ENCODE assay signal across 8 cellular contexts in genomic region chr1:206679738-206680211, GRCh38. TPM values are rescaled to one million over a fixed set of nuclear protein-coding genes. Genes with fewer than 3 reads are reported as not detected.
DNase-seq lines count a peak whose midpoint lies in the region; ATAC-seq, FAIRE-seq and TF ChIP-seq lines count a peak whose summit lies in the region.

No MANE protein-coding gene starts in this region.

- H3K4me3 Mint-ChIP-seq in neural progenitor cell, result peak overlapping the region; percentile 22

- H3K4me1 ChIP-seq in neural progenitor cell (peaks cover 6% of the 10 kb centered on the region), neuronal stem cell (ENCODE audit: control insufficient read depth in 2 of 2, insufficient read depth in 1 of 2, low read depth in 1 of 2, low read length in 2 of 2) (peaks cover 2% of the 10 kb centered on the region in 2 donors), HepG2 (ENCODE audit: insufficient read depth, low read length) (peaks cover 50% of the 10 kb centered on the region)

- no peak overlapping the region for H2AK5ac ChIP-seq in neuronal stem cell (ENCODE audit: low read depth, low read length)

- DNase-seq in NB4 (ENCODE audit: low read depth) (peak; percentile 64), neural progenitor cell (ENCODE audit: low spot score) (no peak), neuronal stem cell (ENCODE audit: low spot score) (no peak), NCI-H1048 (lab: John Stamatoyannopoulos, UW) (no peak), HepG2 (ENCODE audit: low spot score) (no peak), HEK293T (ENCODE audit: extremely low spot score) (no peak)

- no peaks in the 10 kb centered on the region for H3K36me3 Mint-ChIP-seq in neural progenitor cell

- intact Hi-C loops in HepG2 (cut with micrococcal nuclease; ENCODE audit: unreplicated experiment), result loop anchor here (5.0 kb wide), 1 partner anchor 67 kb away; the partner anchor contains the start of gene EIF2D

- no peak overlapping the region for H3K23ac ChIP-seq in neuronal stem cell (ENCODE audit: low read depth, low read length, poor library complexity)

- in situ Hi-C loops in HepG2 (cut with HindIII; ENCODE audit: extremely low pct_ligation_motif_present, low pct_unique_long_range_greater_than_20kb), result no loop called here

- H2BK120ac ChIP-seq in neuronal stem cell (ENCODE audit: low read depth, low read length), result no peak overlapping the region

- no peak overlapping the region for H3K27ac Mint-ChIP-seq in neural progenitor cell

- no peak overlapping the region for H3K14ac ChIP-seq in neuronal stem cell (ENCODE audit: low read length)

- H3K18ac ChIP-seq in neuronal stem cell (ENCODE audit: low read length), result no peak overlapping the region

- TF ChIP-seq EP300 in HepG2 (IDR thresholded peaks at IDR 0.05; ENCODE audit: low read depth in 2 of 2, low read length in 2 of 2) (no peak), HepG2 (CRISPR knock-in tag; IDR thresholded peaks at IDR 0.05; ENCODE audit: borderline replicate concordance) (no peak)

- H2BK5ac ChIP-seq in neuronal stem cell (ENCODE audit: low read length), result no peak overlapping the region

- no peak overlapping the region for H2BK12ac ChIP-seq in neuronal stem cell (ENCODE audit: low read length)

- H3K4me2 ChIP-seq in neural progenitor cell (no peak overlapping the region), neuronal stem cell (ENCODE audit: insufficient read depth, low read length, poor library complexity, severe bottlenecking) (no peak overlapping the region), HepG2 (ENCODE audit: low read depth, low read length) (no peak overlapping the region)

- H4K91ac ChIP-seq in neuronal stem cell (ENCODE audit: low read depth, low read length, poor library complexity), result no peak overlapping the region

- no peak overlapping the region for H3K4ac ChIP-seq in neuronal stem cell (ENCODE audit: low read length)

- CTCF ChIA-PET in HepG2 (lab: Yijun Ruan, JAX; ENCODE audit: low intra/inter-chr PET ratio, low total read pairs) (no interaction called here), HEK293T (lab: Yijun Ruan, JAX) (no interaction called here)

- no peak overlapping the region for H3K9ac ChIP-seq in neural progenitor cell
- no peak overlapping the region for H3K9ac ChIP-seq in neuronal stem cell (ENCODE audit: low read depth, low read length, poor library complexity)
- no peak overlapping the region for H3K9ac ChIP-seq in HepG2 (ENCODE audit: insufficient read depth, low read depth, low read length)

- no peak for TF ChIP-seq RAD21 in HepG2 (CRISPR knock-in tag; IDR thresholded peaks at IDR 0.05)

- H3K27me3 ChIP-seq in neural progenitor cell (peaks cover 52% of the 10 kb centered on the region), neuronal stem cell (ENCODE audit: control insufficient read depth in 3 of 3, insufficient read depth in 3 of 3, low read depth in 1 of 3, low read length in 3 of 3) (peaks cover 0 to 84% (median 8%) of the 10 kb centered on the region in 3 experiments), HepG2 (ENCODE audit: control insufficient read depth in 1 of 2, insufficient read depth in 2 of 2, low read length in 2 of 2) (peaks cover 3 to 15% of the 10 kb centered on the region in 2 experiments; a peak in 3 of 5 replicates)

- H3K36me3 ChIP-seq in neural progenitor cell (no peaks in the 10 kb centered on the region), neuronal stem cell (replicated peaks in 1 of 2; ENCODE audit: control insufficient read depth in 2 of 2, insufficient read depth in 2 of 2, low read length in 2 of 2) (no peaks in the 10 kb centered on the region), HepG2 (replicated peaks in 1 of 2; ENCODE audit: control insufficient read depth in 1 of 2, insufficient read depth in 2 of 2, low read length in 2 of 2) (no peaks in the 10 kb centered on the region)

- H3K27me3 Mint-ChIP-seq in neural progenitor cell (ENCODE audit: insufficient read depth, low read depth), result peaks cover 16% of the 10 kb centered on the region

- no peaks in the 10 kb centered on the region for H3K9me3 Mint-ChIP-seq in neural progenitor cell

- TF ChIP-seq POLR2A in NB4 (IDR thresholded peaks at IDR 0.05; ENCODE audit: extremely low read depth, insufficient read length) (no peak), HepG2 (IDR thresholded peaks at IDR 0.05; ENCODE audit: insufficient read depth in 1 of 2, low read depth in 2 of 2, low read length in 2 of 2) (no peak)

- no peaks in the 10 kb centered on the region for H3K9me3 ChIP-seq in neural progenitor cell (ENCODE audit: low read depth)
- no peaks in the 10 kb centered on the region for H3K9me3 ChIP-seq in neuronal stem cell (replicated peaks in 1 of 2; ENCODE audit: control insufficient read depth in 2 of 2, insufficient read depth in 1 of 2, low read depth in 1 of 2, low read length in 2 of 2)
- H3K9me3 ChIP-seq in HepG2 (ENCODE audit: low read length), result no peaks in the 10 kb centered on the region

- H3K79me1 ChIP-seq in neuronal stem cell (ENCODE audit: low read depth, low read length), result no peaks in the 10 kb centered on the region

- peaks cover 13% of the 10 kb centered on the region for H3K4me1 Mint-ChIP-seq in neural progenitor cell

- BruUV-seq in HepG2 (replicated peaks; lab: Mats Ljungman, UMichigan), result no TSS peak

- H2BK15ac ChIP-seq in neuronal stem cell (ENCODE audit: low read length), result no peak overlapping the region

- H4K20me1 ChIP-seq in neural progenitor cell (ENCODE audit: low read depth) (no peaks in the 10 kb centered on the region), HepG2 (ENCODE audit: insufficient read depth, low read length) (no peaks in the 10 kb centered on the region)

- POLR2A ChIA-PET in HepG2 (lab: Yijun Ruan, JAX) (no interaction called here), HEK293T (lab: Yijun Ruan, JAX) (no interaction called here)

- no peak overlapping the region for H2AFZ ChIP-seq in neural progenitor cell (replicated peaks)
- H2AFZ ChIP-seq in neuronal stem cell (ENCODE audit: low read length), result no peak overlapping the region
- H2AFZ ChIP-seq in HepG2 (ENCODE audit: low read length), result no peak overlapping the region

- no peak overlapping the region for H4K8ac ChIP-seq in neuronal stem cell (ENCODE audit: low read depth, low read length)

- H3F3A ChIP-seq in neural progenitor cell (ENCODE audit: low read depth), result no peaks in the 10 kb centered on the region

- FAIRE-seq in HepG2 (lab: Jason Lieb, UNC), result no peak

- H3K79me2 ChIP-seq in neural progenitor cell (ENCODE audit: low read depth), result no peaks in the 10 kb centered on the region
- no peaks in the 10 kb centered on the region for H3K79me2 ChIP-seq in HepG2 (ENCODE audit: insufficient read depth, low read length)

- ATAC-seq in GM19025 (IDR thresholded peaks at IDR 0.05; ENCODE audit: low read depth, unreplicated experiment) (peak; percentile 76), HG02763 (IDR thresholded peaks at IDR 0.05; ENCODE audit: unreplicated experiment) (peak; percentile 78), HepG2 (no peak)

- WGBS in neuronal stem cell (ENCODE audit: extremely low coverage in 2 of 2, insufficient read length in 2 of 2, insufficient replicate concordance in 1 of 2), 2 donors, result no CpG with 5 or more reads among the region's 5 CpGs
- WGBS in HepG2 (ENCODE audit: low lambda C conversion rate), result 50% methylated on average over 5 of the region's 5 CpGs

- TF ChIP-seq CTCF in NB4 (IDR thresholded peaks at IDR 0.05; ENCODE audit: low read depth, low read length), result no peak
- no peak for TF ChIP-seq CTCF in neural progenitor cell (IDR thresholded peaks at IDR 0.05)
- TF ChIP-seq CTCF in HepG2 (CRISPR knock-in tag; IDR thresholded peaks at IDR 0.05), result no peak

- no peak overlapping the region for H3K4me3 ChIP-seq in NB4 (ENCODE audit: low read depth, low read length)
- H3K4me3 ChIP-seq in neural progenitor cell, result no peak overlapping the region
- no peak overlapping the region for H3K4me3 ChIP-seq in neuronal stem cell (ENCODE audit: low read length in 2 of 2)
- no peak overlapping the region for H3K4me3 ChIP-seq in HepG2 (replicated peaks in 1 of 3; ENCODE audit: insufficient read depth in 1 of 3, low read depth in 2 of 3, low read length in 3 of 3)

- H3K27ac ChIP-seq in neural progenitor cell, result no peak overlapping the region
- H3K27ac ChIP-seq in neuronal stem cell (replicated peaks; ENCODE audit: low read length), result no peak overlapping the region
- H3K27ac ChIP-seq in HepG2 (ENCODE audit: extremely low read length, insufficient read depth, low read length), result no peak overlapping the region

RNA-seq across cellular contexts. Expression of gene MAPKAPK2, which starts 4.9 kb away (rescaled TPM):
- total RNA-seq in neural progenitor cell (ENCODE audit: low replicate concordance) (24.7 and 38.7 TPM in 2 replicates), HepG2 (2016; rRNA removed; fragmentation: Illumina TruSeq; extraction: Trizol) (14.5 and 16.6 TPM in 2 replicates)
- polyA plus RNA-seq in neuronal stem cell (2013, experiment 1 of 2), result 54.3 TPM
- 54.2 TPM for polyA plus RNA-seq in neuronal stem cell (2013, experiment 2 of 2)
- 11.7 and 13.0 TPM in 2 replicates for total RNA-seq in HepG2 (2016; cell fraction: cytosol; rRNA removed; fragmentation: Illumina TruSeq; extraction: Trizol; ENCODE audit: low read depth)
- 11.8 and 16.6 TPM in 2 replicates for total RNA-seq in HepG2 (2016; cell fraction: insoluble cytoplasmic fraction; rRNA removed; fragmentation: Illumina TruSeq; extraction: Trizol)
- 26.9 and 28.5 TPM in 2 replicates for total RNA-seq in HepG2 (2016; cell fraction: membrane; rRNA removed; fragmentation: Illumina TruSeq; extraction: Trizol)
- 15.3 TPM in 2 replicates for total RNA-seq in HepG2 (2016; cell fraction: nucleus; rRNA removed; fragmentation: Illumina TruSeq; extraction: Trizol)
- polyA plus RNA-seq in HepG2 (2011; rRNA removed), result 34.0 and 40.1 TPM in 2 replicates
- polyA plus RNA-seq in HepG2 (2011; cell fraction: cytosol; rRNA removed), result 28.8 and 30.9 TPM in 2 replicates
- polyA plus RNA-seq in HepG2 (2011; cell fraction: nucleus; rRNA removed), result 60.6 and 63.0 TPM in 2 replicates
- polyA plus RNA-seq in HepG2 (2012), result 17.3 and 31.0 TPM in 2 replicates
- polyA plus RNA-seq in HepG2 (2016; cell fraction: cytosol; fragmentation: Illumina TruSeq; extraction: Trizol; ENCODE audit: low read depth), result 13.8 and 14.2 TPM in 2 replicates
- polyA plus RNA-seq in HepG2 (2016; cell fraction: insoluble cytoplasmic fraction; fragmentation: Illumina TruSeq; extraction: Trizol; ENCODE audit: low read depth), result 17.8 and 22.4 TPM in 2 replicates
- polyA plus RNA-seq in HepG2 (2016; cell fraction: membrane; fragmentation: Illumina TruSeq; extraction: Trizol; ENCODE audit: low read depth), result 32.7 and 35.8 TPM in 2 replicates
- 41.1 and 43.4 TPM in 2 replicates for polyA plus RNA-seq in HepG2 (2016; cell fraction: nucleus; fragmentation: Illumina TruSeq; extraction: Trizol; ENCODE audit: insufficient read depth, low read depth)
- polyA minus RNA-seq in HepG2 (2011; rRNA and poly(A)+ RNA removed; ENCODE audit: low replicate concordance), result 50.0 and 68.4 TPM in 2 replicates
- 15.6 and 16.3 TPM in 2 replicates for polyA minus RNA-seq in HepG2 (2011; cell fraction: cytosol; rRNA and poly(A)+ RNA removed)
- polyA minus RNA-seq in HepG2 (2011; cell fraction: nucleus; rRNA and poly(A)+ RNA removed), result 24.2 and 25.9 TPM in 2 replicates

RNA-seq across cellular contexts. Expression of gene DYRK3, which starts 44.4 kb away (rescaled TPM):
- total RNA-seq in neural progenitor cell (ENCODE audit: low replicate concordance) (21.9 and 22.7 TPM in 2 replicates), HepG2 (2016; rRNA removed; fragmentation: Illumina TruSeq; extraction: Trizol) (2.8 and 4.1 TPM in 2 replicates)
- 15.3 TPM for polyA plus RNA-seq in neuronal stem cell (2013, experiment 1 of 2)
- 15.9 TPM for polyA plus RNA-seq in neuronal stem cell (2013, experiment 2 of 2)
- total RNA-seq in HepG2 (2016; cell fraction: cytosol; rRNA removed; fragmentation: Illumina TruSeq; extraction: Trizol; ENCODE audit: low read depth), result 0.44 and 0.81 TPM in 2 replicates
- total RNA-seq in HepG2 (2016; cell fraction: insoluble cytoplasmic fraction; rRNA removed; fragmentation: Illumina TruSeq; extraction: Trizol), result 3.1 and 4.0 TPM in 2 replicates
- 1.4 and 1.5 TPM in 2 replicates for total RNA-seq in HepG2 (2016; cell fraction: membrane; rRNA removed; fragmentation: Illumina TruSeq; extraction: Trizol)
- total RNA-seq in HepG2 (2016; cell fraction: nucleus; rRNA removed; fragmentation: Illumina TruSeq; extraction: Trizol), result 1.7 and 2.7 TPM in 2 replicates
- polyA plus RNA-seq in HepG2 (2011; rRNA removed), result 0.48 and 0.50 TPM in 2 replicates
- 0.31 and 0.43 TPM in 2 replicates for polyA plus RNA-seq in HepG2 (2011; cell fraction: cytosol; rRNA removed)
- polyA plus RNA-seq in HepG2 (2011; cell fraction: nucleus; rRNA removed), result 0.29 and 0.58 TPM in 2 replicates
- polyA plus RNA-seq in HepG2 (2012), result 0.40 and 0.43 TPM in 2 replicates
- polyA plus RNA-seq in HepG2 (2016; cell fraction: cytosol; fragmentation: Illumina TruSeq; extraction: Trizol; ENCODE audit: low read depth), result 0.10 and 0.25 TPM in 2 replicates
- 1.7 and 2.1 TPM in 2 replicates for polyA plus RNA-seq in HepG2 (2016; cell fraction: insoluble cytoplasmic fraction; fragmentation: Illumina TruSeq; extraction: Trizol; ENCODE audit: low read depth)
- 0.34 and 0.35 TPM in 2 replicates for polyA plus RNA-seq in HepG2 (2016; cell fraction: membrane; fragmentation: Illumina TruSeq; extraction: Trizol; ENCODE audit: low read depth)
- polyA plus RNA-seq in HepG2 (2016; cell fraction: nucleus; fragmentation: Illumina TruSeq; extraction: Trizol; ENCODE audit: insufficient read depth, low read depth), result 1.0 and 1.5 TPM in 2 replicates
- polyA minus RNA-seq in HepG2 (2011; rRNA and poly(A)+ RNA removed; ENCODE audit: low replicate concordance), result 0.80 and 17.9 TPM in 2 replicates
- polyA minus RNA-seq in HepG2 (2011; cell fraction: cytosol; rRNA and poly(A)+ RNA removed), result 0.40 and 1.7 TPM in 2 replicates
- polyA minus RNA-seq in HepG2 (2011; cell fraction: nucleus; rRNA and poly(A)+ RNA removed), result 1.2 and 2.0 TPM in 2 replicates
